ENCODE assay signal across 13 cellular contexts in the genomic region with DNA sequence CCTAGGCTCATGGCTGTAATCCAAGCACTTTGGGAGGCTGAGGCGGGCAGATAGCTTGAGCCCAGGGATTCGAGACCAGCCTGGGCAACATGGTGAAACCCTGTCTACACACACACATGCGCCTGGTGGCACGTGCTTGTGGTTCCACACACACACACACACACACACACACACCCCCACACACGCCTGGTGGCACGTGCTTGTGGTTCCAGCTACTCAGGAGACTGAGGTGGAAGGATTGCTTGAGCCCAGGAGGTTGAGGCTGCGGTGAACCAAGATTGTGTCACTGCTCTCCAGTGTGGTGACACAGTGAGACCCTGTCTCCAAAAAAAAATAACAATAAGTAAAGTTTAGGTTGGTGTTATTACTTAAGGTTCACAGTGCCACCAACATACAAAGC.
DNase-seq lines count a peak whose midpoint lies in the region; ATAC-seq and TF ChIP-seq lines count a peak whose summit lies in the region.
"Had no signal": no experiment of that assay in that cellular context is flagged by ENCODE, and none has a peak within 500 bp of the region (broad histone marks: within the 10 kb centered on the region; RNA-seq: fewer than 3 reads in every experiment).

No MANE protein-coding gene starts in this region.

- no peaks in the 10 kb centered on the region for H3K27me3 Mint-ChIP-seq in effector memory CD8-positive, alpha-beta T cell
- H3K27me3 Mint-ChIP-seq in stimulated activated memory B cell treated with anti-CD40 and anti-IgM and Interleukin-4, amounts not matched to agents 10 μg/mL and 1 μg/mL and 100 μg/mL, for 72 hours: no peaks in the 10 kb centered on the region

- peaks cover 3% of the 10 kb centered on the region for H3K36me3 Mint-ChIP-seq in effector memory CD8-positive, alpha-beta T cell (ENCODE audit: insufficient read depth)
- no peaks in the 10 kb centered on the region for H3K36me3 Mint-ChIP-seq in stimulated activated memory B cell treated with anti-CD40 and anti-IgM and Interleukin-4, amounts not matched to agents 10 μg/mL and 1 μg/mL and 100 μg/mL, for 72 hours

- no peaks in the 10 kb centered on the region for H3K9me3 Mint-ChIP-seq in effector memory CD8-positive, alpha-beta T cell
- no peaks in the 10 kb centered on the region for H3K9me3 Mint-ChIP-seq in stimulated activated memory B cell treated with anti-CD40 and anti-IgM and Interleukin-4, amounts not matched to agents 10 μg/mL and 1 μg/mL and 100 μg/mL, for 72 hours

- ATAC-seq in effector memory CD8-positive, alpha-beta T cell (replicated peaks): peak; percentile 78
- no peak for ATAC-seq in stimulated activated memory B cell treated with anti-CD40 and anti-IgM and Interleukin-4, amounts not matched to agents 10 μg/mL and 1 μg/mL and 100 μg/mL, for 72 hours
- ATAC-seq in GM21526 (IDR thresholded peaks at IDR 0.05; ENCODE audit: low FRiP score, unreplicated experiment): no peak
- ATAC-seq: heart left ventricle had no signal

- no peak for TF ChIP-seq CTCF in foreskin fibroblast (IDR thresholded peaks at IDR 0.05; ENCODE audit: low read depth, low read length)

- peak overlapping the region in 1 of 2 donors; percentile 64 for H3K27ac Mint-ChIP-seq in effector memory CD8-positive, alpha-beta T cell
- H3K27ac Mint-ChIP-seq in stimulated activated memory B cell treated with anti-CD40 and anti-IgM and Interleukin-4, amounts not matched to agents 10 μg/mL and 1 μg/mL and 100 μg/mL, for 72 hours: peak overlapping the region; percentile 10

- no peak overlapping the region for H3K4me3 ChIP-seq in foreskin fibroblast (ENCODE audit: low read depth in 1 of 2, low read length in 2 of 2)
- H3K4me3 ChIP-seq: heart left ventricle, SJCRH30 had no signal

- DNase-seq in activated gamma-delta T cell treated with Interleukin-2 at 50 U/mL for 16 hours (peak; percentile 37), activated gamma-delta T cell (lab: John Stamatoyannopoulos, UW) (no peak), foreskin fibroblast (no peak), HCEC 1CT (no peak)
- DNase-seq in activated CD8-positive, alpha-beta memory T cell treated with anti-CD3 and anti-CD28 coated beads for 24 hours: peak; percentile 76
- DNase-seq in effector memory CD8-positive, alpha-beta T cell: peak in 2 of 3 experiments; percentile 2 to 5
- DNase-seq: activated naive CD4-positive, alpha-beta T cell treated with anti-CD3 and anti-CD28 coated beads, Interleukin-2, amount 50 U/mL, for 16 hours; heart left ventricle; kidney glomerular epithelial cell; NCI-H1930; SJCRH30 had no signal

- peaks cover 32 to 76% of the 10 kb centered on the region in 2 donors for H3K4me1 Mint-ChIP-seq in effector memory CD8-positive, alpha-beta T cell (ENCODE audit: low read depth in 2 of 2)
- H3K4me1 Mint-ChIP-seq in stimulated activated memory B cell treated with anti-CD40 and anti-IgM and Interleukin-4, amounts not matched to agents 10 μg/mL and 1 μg/mL and 100 μg/mL, for 72 hours: peaks cover 78% of the 10 kb centered on the region

- H3K4me3 Mint-ChIP-seq in effector memory CD8-positive, alpha-beta T cell: no peak overlapping the region
- H3K4me3 Mint-ChIP-seq in stimulated activated memory B cell treated with anti-CD40 and anti-IgM and Interleukin-4, amounts not matched to agents 10 μg/mL and 1 μg/mL and 100 μg/mL, for 72 hours: no peak overlapping the region

Comparison
In these comparisons a context has a peak if more than half of its experiments do, and no peak if none do; other contexts are left out.
1. DNase-seq: peak in activated gamma-delta T cell treated with Interleukin-2 at 50 U/mL for 16 hours (single experiment), activated CD8-positive, alpha-beta memory T cell treated with anti-CD3 and anti-CD28 coated beads for 24 hours (single experiment) and effector memory CD8-positive, alpha-beta T cell (2 of 3); none in activated gamma-delta T cell (single experiment), foreskin fibroblast (0 of 2) and HCEC 1CT (single experiment).